12 cellular contexts compared by ENCODE assay signal in genomic region chr17:81064746-81065475, GRCh38. TPM values are rescaled to one million over a fixed set of nuclear protein-coding genes. Genes with fewer than 3 reads are reported as not detected.
DNase-seq lines count a peak whose midpoint lies in the region; ATAC-seq and TF ChIP-seq lines count a peak whose summit lies in the region.
"Had no signal": no experiment of that assay in that cellular context is flagged by ENCODE, and none has a peak within 500 bp of the region (broad histone marks: within the 10 kb centered on the region; RNA-seq: fewer than 3 reads in every experiment).

No MANE protein-coding gene starts in this region.

- H3K27ac ChIP-seq in gastrocnemius medialis, result no peak overlapping the region
- H3K27ac ChIP-seq: HL-60 had no signal

- H3K4me3 ChIP-seq in foreskin fibroblast (ENCODE audit: low read depth in 1 of 2, low read length in 2 of 2) (no peak overlapping the region), gastrocnemius medialis (no peak overlapping the region)

- no peak overlapping the region for H3K4me3 Mint-ChIP-seq in WTC11
- H3K4me3 Mint-ChIP-seq: CD4-positive, CD25-positive, alpha-beta regulatory T cell; dendritic cell treated with granulocyte-macrophage colony-stimulating factor and Interleukin-4, amounts not matched to agents 40 ng/mL and 50 ng/mL, for 4 days had no signal

- H3K4me1 ChIP-seq in gastrocnemius medialis, result peaks cover 7 to 14% of the 10 kb centered on the region in 2 donors

- H3K27me3 ChIP-seq in gastrocnemius medialis, result no peaks in the 10 kb centered on the region

- TF ChIP-seq CTCF in AG09319 (IDR thresholded peaks at IDR 0.05; ENCODE audit: low read depth, low read length), result no peak
- TF ChIP-seq CTCF in WTC11 (IDR thresholded peaks at IDR 0.05), result no peak
- no peak for TF ChIP-seq CTCF in foreskin fibroblast (IDR thresholded peaks at IDR 0.05; ENCODE audit: low read depth, low read length)
- TF ChIP-seq CTCF in omental fat pad (IDR thresholded peaks at IDR 0.05), result no peak
- TF ChIP-seq CTCF in gastrocnemius medialis (IDR thresholded peaks at IDR 0.05 in 4 of 5, conservative IDR thresholded peaks at IDR 0.05 in 1 of 5), result no peak

- H3K4me1 Mint-ChIP-seq in WTC11, result peaks cover 5% of the 10 kb centered on the region

- no peaks in the 10 kb centered on the region for H3K9me3 ChIP-seq in gastrocnemius medialis

- H3K36me3 ChIP-seq in gastrocnemius medialis, result no peaks in the 10 kb centered on the region

- H3K36me3 Mint-ChIP-seq in WTC11, result no peaks in the 10 kb centered on the region
- H3K36me3 Mint-ChIP-seq: CD4-positive, CD25-positive, alpha-beta regulatory T cell had no signal

- H3K27ac Mint-ChIP-seq in WTC11, result peak overlapping the region; percentile 65; the same call in 1 of the 2 replicates
- H3K27ac Mint-ChIP-seq: CD4-positive, CD25-positive, alpha-beta regulatory T cell; dendritic cell treated with granulocyte-macrophage colony-stimulating factor and Interleukin-4, amounts not matched to agents 40 ng/mL and 50 ng/mL, for 4 days had no signal

- intact Hi-C loops in gastrocnemius medialis (cut with DNase I; ENCODE audit: low total_unique reads), result no loop called here

- peak; percentile 43 for ATAC-seq in WTC11
- ATAC-seq in omental fat pad (ENCODE audit: low FRiP score), result peak; percentile 27
- ATAC-seq in HG02852 (IDR thresholded peaks at IDR 0.05; ENCODE audit: unreplicated experiment), result no peak
- ATAC-seq in GM21786 (IDR thresholded peaks at IDR 0.05; ENCODE audit: unreplicated experiment), result no peak
- no peak for ATAC-seq in HG02763 (IDR thresholded peaks at IDR 0.05; ENCODE audit: unreplicated experiment)
- ATAC-seq in gastrocnemius medialis, result no peak

- no peaks in the 10 kb centered on the region for H3K27me3 Mint-ChIP-seq in WTC11 (ENCODE audit: low read depth)
- H3K27me3 Mint-ChIP-seq: CD4-positive, CD25-positive, alpha-beta regulatory T cell had no signal

- CTCF ChIA-PET in WTC11 (lab: Charles Lee), result interaction anchor here (0.8 to 2.8 kb wide), 6 partner anchors 32 to 52 kb away, joined by 3 to 13 read pairs (median 3); no protein-coding TSS in a partner anchor

- no peak for TF ChIP-seq POLR2A in gastrocnemius medialis (IDR thresholded peaks at IDR 0.05)

- POLR2A ChIA-PET in WTC11 (lab: Charles Lee), result interaction anchor here (0.9 to 1.0 kb wide), 2 partner anchors 21 to 39 kb away, joined by 3 read pairs; no protein-coding TSS in a partner anchor

- DNase-seq in AG09319 (ENCODE audit: extremely low read depth, low read depth), result peak; percentile 27
- DNase-seq in WTC11 (ENCODE audit: low spot score), result no peak
- peak; percentile 36 to 81 for DNase-seq in foreskin fibroblast
- DNase-seq in omental fat pad (ENCODE audit: low spot score), result no peak
- no peak for DNase-seq in gastrocnemius medialis
- DNase-seq: CD4-positive, CD25-positive, alpha-beta regulatory T cell; NCI-H2081 had no signal

- in situ Hi-C loops in gastrocnemius medialis (cut with MboI; ENCODE audit: low sequenced_read_pairs in 4 of 4), result no loop called here

- no peaks in the 10 kb centered on the region for H3K9me3 Mint-ChIP-seq in WTC11
- H3K9me3 Mint-ChIP-seq: dendritic cell treated with granulocyte-macrophage colony-stimulating factor and Interleukin-4, amounts not matched to agents 40 ng/mL and 50 ng/mL, for 4 days had no signal

TF ChIP-seq in WTC11, 78 proteins besides CTCF, POLR2A, EP300 and RAD21:
- TF ChIP-seq TP53 (CRISPR knock-in tag; IDR thresholded peaks at IDR 0.05), result no peak
- no peak for TF ChIP-seq ZNF281 (CRISPR knock-in tag; IDR thresholded peaks at IDR 0.05)
- no peak for TF ChIP-seq PRDM15 (CRISPR knock-in tag; IDR thresholded peaks at IDR 0.05)
- no peak for TF ChIP-seq E2F5 (CRISPR knock-in tag; IDR thresholded peaks at IDR 0.05)
- no peak for TF ChIP-seq TEAD4 (CRISPR knock-in tag; IDR thresholded peaks at IDR 0.05)
- TF ChIP-seq E2F1 (CRISPR knock-in tag; IDR thresholded peaks at IDR 0.05), result no peak
- TF ChIP-seq GABPB1 (CRISPR knock-in tag; IDR thresholded peaks at IDR 0.05), result no peak

RNA-seq across cellular contexts. Expression of gene BAIAP2, which starts 30.0 kb away (rescaled TPM):
- 16.9 to 20.7 TPM (median 18.4 TPM) in 3 replicates for total RNA-seq in WTC11 (2021)
- 10 to 100 TPM; 15.9 to 50.2 (median 36.4) TPM for total RNA-seq in omental fat pad
- total RNA-seq in gastrocnemius medialis, result 10 to 100 TPM in 3 of 4 donors, 1 to 10 TPM in 1; 7.3 to 36.1 (median 15.4) TPM

Comparison
In these comparisons a context has a peak if more than half of its experiments do, and no peak if none do; other contexts are left out.
1. DNase-seq: peak in AG09319 (single experiment) and foreskin fibroblast (2 of 2); none in WTC11 (single experiment), omental fat pad (single experiment) and gastrocnemius medialis (0 of 2).
2. ATAC-seq: peak in WTC11 (single experiment) and omental fat pad (single experiment); none in HG02852 (single experiment), GM21786 (single experiment), HG02763 (single experiment) and gastrocnemius medialis (0 of 2).